ENCODE assay signal across 7 cellular contexts in the genomic region with DNA sequence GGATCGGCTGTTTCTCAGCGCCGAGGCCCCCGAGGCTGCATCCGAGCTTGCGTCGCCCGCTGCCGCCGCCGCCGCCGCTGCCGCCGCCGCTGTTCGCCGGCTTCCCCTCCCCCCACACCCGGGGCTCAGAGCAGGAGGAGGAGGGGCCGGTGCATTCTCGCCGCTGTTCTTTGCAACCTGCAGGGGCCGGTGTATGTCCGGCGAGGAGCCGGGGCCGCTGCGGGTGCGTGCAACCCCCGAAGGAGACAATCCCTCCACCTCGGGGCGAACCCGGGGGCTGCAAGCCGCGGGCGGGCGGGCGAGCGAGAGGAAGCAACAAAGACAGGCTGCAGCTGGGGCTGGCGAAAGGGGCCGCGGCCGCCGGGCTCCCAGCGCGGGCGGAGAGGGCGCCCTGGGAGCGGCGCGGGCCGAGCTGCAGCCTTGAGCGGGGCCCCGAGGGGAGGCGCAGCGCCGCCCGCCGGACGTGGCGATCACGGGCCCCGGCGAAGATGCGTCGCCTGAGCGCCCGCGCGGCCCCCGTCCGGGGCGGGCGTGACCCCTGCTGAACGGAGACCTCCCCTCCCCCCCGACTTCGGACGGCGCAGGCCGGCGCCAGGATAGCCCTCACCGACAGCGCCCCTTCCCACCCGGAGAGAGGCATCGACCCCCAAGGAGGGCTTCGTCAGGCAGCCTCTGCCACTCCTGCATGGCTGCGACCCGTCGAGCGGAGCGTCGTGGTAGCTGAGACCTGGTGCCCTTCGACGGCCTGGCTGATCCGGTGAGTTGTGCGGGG. TPM values are rescaled to one million over a fixed set of nuclear protein-coding genes. Genes with fewer than 3 reads are reported as not detected.
DNase-seq lines count a peak whose midpoint lies in the region; ATAC-seq and TF ChIP-seq lines count a peak whose summit lies in the region.

No MANE protein-coding gene starts in this region.

- peak overlapping the region; percentile 65 for H3K4me3 Mint-ChIP-seq in activated CD8-positive, alpha-beta T cell treated with anti-CD3 and anti-CD28 coated beads for 36 hours

- H3K9me3 Mint-ChIP-seq in activated CD8-positive, alpha-beta T cell treated with anti-CD3 and anti-CD28 coated beads for 36 hours, result no peaks in the 10 kb centered on the region

- no peak overlapping the region for H3K27ac Mint-ChIP-seq in activated CD8-positive, alpha-beta T cell treated with anti-CD3 and anti-CD28 coated beads for 36 hours

- no peaks in the 10 kb centered on the region for H3K36me3 ChIP-seq in mucosa of stomach (ENCODE audit: control insufficient read depth, insufficient read depth, low read length)

- TF ChIP-seq CTCF in GM12873 (IDR thresholded peaks at IDR 0.05; ENCODE audit: insufficient read depth, low read depth, low read length, missing control alignments), result peak; percentile 24
- TF ChIP-seq CTCF in activated CD8-positive, alpha-beta T cell treated with anti-CD3 and anti-CD28 coated beads for 36 hours (IDR thresholded peaks at IDR 0.05), result peak; percentile 40

- CTCF ChIA-PET in activated CD8-positive, alpha-beta T cell treated with anti-CD3 and anti-CD28 coated beads for 36 hours (lab: Charles Lee), result interaction anchor here (0.9 to 2.5 kb wide), 5 partner anchors 61 to 141 kb away, joined by 3 to 17 read pairs (median 5); a partner anchor contains a TSS

- peak; percentile 49 for DNase-seq in NCI-H2196 treated with DMSO at 0.1 percent for 48 hours (lab: John Stamatoyannopoulos, UW; ENCODE audit: unreplicated experiment)
- DNase-seq in activated CD8-positive, alpha-beta T cell treated with anti-CD3 and anti-CD28 coated beads for 36 hours, result peak; percentile 54
- peak; percentile 19 for DNase-seq in effector CD8-positive, alpha-beta T cell (lab: John Stamatoyannopoulos, UW)
- DNase-seq in stimulated activated CD8-positive, alpha-beta memory T cell treated with anti-CD3 and anti-CD28 coated beads, Interleukin-7, amount 100 ng/mL, for 24 hours (ENCODE audit: low read depth), result peak; percentile 32

- H3K4me3 ChIP-seq in mucosa of stomach (ENCODE audit: low read length), result no peak overlapping the region

- peaks cover 2% of the 10 kb centered on the region for H3K4me1 Mint-ChIP-seq in activated CD8-positive, alpha-beta T cell treated with anti-CD3 and anti-CD28 coated beads for 36 hours (ENCODE audit: low read depth)

- POLR2A ChIA-PET in activated CD8-positive, alpha-beta T cell treated with anti-CD3 and anti-CD28 coated beads for 36 hours (lab: Charles Lee), result interaction anchor here (0.7 to 0.9 kb wide), 2 partner anchors 21 to 117 kb away, joined by 3 read pairs; no protein-coding TSS in a partner anchor

- peak overlapping the region; percentile 36 for H3K9ac ChIP-seq in mucosa of stomach (ENCODE audit: low read length)

- no peaks in the 10 kb centered on the region for H3K36me3 Mint-ChIP-seq in activated CD8-positive, alpha-beta T cell treated with anti-CD3 and anti-CD28 coated beads for 36 hours (ENCODE audit: low read depth)

- peaks cover 15% of the 10 kb centered on the region for H3K27me3 ChIP-seq in mucosa of stomach (ENCODE audit: control insufficient read depth, insufficient read depth, low read length)

- peaks cover 50% of the 10 kb centered on the region for H3K4me1 ChIP-seq in mucosa of stomach (ENCODE audit: control insufficient read depth, insufficient read depth, low read length)

- H3K27me3 Mint-ChIP-seq in activated CD8-positive, alpha-beta T cell treated with anti-CD3 and anti-CD28 coated beads for 36 hours, result peaks cover 31% of the 10 kb centered on the region

- ATAC-seq in HG02763 (IDR thresholded peaks at IDR 0.05; ENCODE audit: unreplicated experiment), result peak; percentile 14
- ATAC-seq in activated CD8-positive, alpha-beta T cell treated with anti-CD3 and anti-CD28 coated beads for 36 hours, result peak; percentile 8

- intact Hi-C loops in activated CD8-positive, alpha-beta T cell treated with anti-CD3 and anti-CD28 coated beads for 36 hours (cut with micrococcal nuclease), result no loop called here

- no peaks in the 10 kb centered on the region for H3K9me3 ChIP-seq in mucosa of stomach (ENCODE audit: control insufficient read depth, low read length)

RNA-seq across cellular contexts. Expression of a gene that starts 0.7 kb away (rescaled TPM):
- 1 to 10 TPM in 1 of 2 experiments, under 1 TPM in 1; 0.76 to 1.0 TPM for total RNA-seq in activated CD8-positive, alpha-beta T cell treated with anti-CD3 and anti-CD28 coated beads for 36 hours
